ENCODE assay signal across 2 cellular contexts in the genomic region with DNA sequence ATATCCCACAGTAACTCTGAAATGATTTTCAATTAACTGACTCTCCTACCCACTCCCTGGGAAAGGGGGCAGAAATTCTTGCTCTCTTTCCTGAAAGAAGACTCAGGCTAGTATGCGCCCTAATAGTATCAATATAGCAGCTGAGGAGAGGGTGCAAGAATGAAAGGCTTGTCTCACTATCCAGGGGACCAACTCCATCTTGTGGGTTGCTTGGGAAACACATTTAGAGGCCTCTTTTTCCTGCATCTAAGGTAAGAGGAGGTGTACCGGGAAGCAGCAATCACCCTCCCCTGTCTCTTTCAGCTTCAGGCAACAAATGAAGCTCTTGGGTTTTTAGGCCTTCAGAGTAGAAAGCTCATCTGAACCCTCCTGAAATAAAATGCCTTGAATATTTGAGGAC.
TF ChIP-seq lines count a peak whose summit lies in the region.

No MANE protein-coding gene starts in this region.

TF ChIP-seq in K562, 482 proteins besides CTCF, POLR2A, EP300 and RAD21:
- no peak for TF ChIP-seq ZNF140 (CRISPR knock-in tag; IDR thresholded peaks at IDR 0.05)
- no peak for TF ChIP-seq COPS2 (conservative IDR thresholded peaks at IDR 0.05)
- TF ChIP-seq MED1 (CRISPR knock-in tag; IDR thresholded peaks at IDR 0.05; ENCODE audit: borderline replicate concordance): no peak
- no peak for TF ChIP-seq ZNF277 (CRISPR knock-in tag; IDR thresholded peaks at IDR 0.05; ENCODE audit: borderline replicate concordance)
- no peak for TF ChIP-seq ELK3 (CRISPR knock-in tag; IDR thresholded peaks at IDR 0.05)
- TF ChIP-seq MEF2A (IDR thresholded peaks at IDR 0.05; ENCODE audit: control insufficient read depth, low read depth, low read length): no peak

TF ChIP-seq in neural cell, 6 proteins besides CTCF, POLR2A, EP300 and RAD21:
- TF ChIP-seq MXI1 (conservative IDR thresholded peaks at IDR 0.05; ENCODE audit: poor library complexity, severe bottlenecking) (no peak), SMC3 (conservative IDR thresholded peaks at IDR 0.05; ENCODE audit: poor library complexity) (peak; percentile 59)
